19 cellular contexts compared by ENCODE assay signal in the genomic region with DNA sequence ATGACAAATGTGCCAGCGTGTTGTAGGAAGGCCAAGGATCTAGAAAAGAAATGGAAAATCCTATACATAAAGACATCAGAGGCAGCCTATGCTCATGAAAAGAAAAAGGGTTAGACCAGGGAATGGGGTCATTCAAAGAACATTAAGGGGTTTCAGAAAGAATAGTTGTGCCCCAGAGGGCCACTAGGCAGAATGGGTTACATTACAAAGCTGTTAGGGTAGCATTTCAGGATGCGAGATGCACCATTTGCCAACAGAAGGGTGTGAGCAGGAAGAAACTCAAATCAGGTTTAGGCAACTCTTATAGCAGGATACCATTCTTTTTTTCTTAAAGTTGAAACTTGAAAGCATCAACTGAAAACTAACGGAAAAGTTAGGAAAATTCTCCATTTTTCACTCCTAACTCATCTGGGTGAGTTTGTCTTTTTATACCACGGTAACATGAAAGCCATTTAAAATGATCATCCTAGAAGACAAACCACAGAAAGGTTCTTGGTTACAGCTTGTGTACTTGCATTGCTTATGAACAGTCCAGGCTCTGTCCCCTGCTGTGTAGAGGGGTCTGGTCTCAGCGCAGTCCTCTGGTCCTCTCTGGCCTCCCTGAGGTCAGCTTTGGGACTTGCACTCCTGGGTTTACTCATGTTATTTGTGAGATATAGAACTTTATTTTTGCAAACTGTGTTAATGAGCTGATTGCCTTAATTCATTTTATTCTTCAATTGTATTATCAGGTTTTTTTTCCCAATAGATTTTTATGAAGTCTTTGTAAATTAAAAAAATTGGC.
"Had no signal": no experiment of that assay in that cellular context is flagged by ENCODE, and none has a peak within 500 bp of the region (broad histone marks: within the 10 kb centered on the region; RNA-seq: fewer than 3 reads in every experiment).

No MANE protein-coding gene starts in this region.

- H3K27me3 ChIP-seq: right atrium auricular region, tibial artery had no signal

- FAIRE-seq: urothelium cell line had no signal

- DNase-seq: activated CD4-positive, alpha-beta T cell treated with anti-CD3 and anti-CD28 coated beads, Interleukin-2, amount 10 ng/mL, durations not matched to agents 7 days and 5 days; activated CD4-positive, CD25-positive, alpha-beta regulatory T cell treated with anti-CD3 and anti-CD28 coated beads, Interleukin-2, amount 50 U/mL, for 72 hours; activated CD8-positive, alpha-beta memory T cell treated with anti-CD3 and anti-CD28 coated beads, Interleukin-2, amount 10 ng/mL, durations not matched to agents 7 days and 5 days; activated CD8-positive, alpha-beta T cell treated with anti-CD3 and anti-CD28 coated beads for 36 hours; activated effector memory CD4-positive, alpha-beta T cell treated with anti-CD3 and anti-CD28 coated beads, Interleukin-2, amount 50 U/mL, for 16 hours; activated naive CD4-positive, alpha-beta T cell treated with anti-CD3 and anti-CD28 coated beads, Interleukin-2, amount 10 ng/mL, durations not matched to agents 7 days and 5 days; activated naive CD8-positive, alpha-beta T cell treated with anti-CD3 and anti-CD28 coated beads, Interleukin-2, amount 50 U/mL, for 24 hours; activated T-cell treated with anti-CD3 and anti-CD28 coated beads for 4 hours; foreskin melanocyte; glutamatergic neuron; hippocampal formation; left ventricle myocardium inferior; naive thymus-derived CD8-positive, alpha-beta T cell; substantia nigra; tibial artery had no signal

- H3K4me1 ChIP-seq: left ventricle myocardium inferior, prostate gland, right atrium auricular region had no signal

- H3K36me3 ChIP-seq: left ventricle myocardium inferior, prostate gland, right atrium auricular region, tibial artery had no signal

- ATAC-seq: activated CD8-positive, alpha-beta memory T cell treated with anti-CD3 and anti-CD28 coated beads, Interleukin-2, amount 10 ng/mL, durations not matched to agents 7 days and 5 days; activated CD8-positive, alpha-beta T cell treated with anti-CD3 and anti-CD28 coated beads for 36 hours; activated naive CD8-positive, alpha-beta T cell treated with anti-CD3 and anti-CD28 coated beads, Interleukin-2, amount 50 U/mL, for 24 hours; naive thymus-derived CD8-positive, alpha-beta T cell had no signal

- H3K27ac ChIP-seq: left ventricle myocardium inferior, prostate gland, right atrium auricular region, tibial artery, VCaP had no signal

- H3K9me3 ChIP-seq: left ventricle myocardium inferior, right atrium auricular region, tibial artery had no signal

- H3K4me3 ChIP-seq: left ventricle myocardium inferior, prostate gland, right atrium auricular region, tibial artery had no signal
